In genomic region chr5:150625164-150625535, GRCh38 we compare ENCODE assay signal across 1 cellular context.
TF ChIP-seq lines count a peak whose summit lies in the region.

No MANE protein-coding gene starts in this region.

TF ChIP-seq in H1, 55 proteins besides CTCF, POLR2A, EP300 and RAD21 (continued from another document):
- TF ChIP-seq CBX8 (IDR thresholded peaks at IDR 0.05; ENCODE audit: borderline replicate concordance, low read depth, low read length), result no peak
- TF ChIP-seq E2F6 (IDR thresholded peaks at IDR 0.05), result 0 out of 2 replicates have a peak, but pooled peaks have one; percentile 11
